2 cellular contexts compared by ENCODE assay signal in genomic region chr6:151005126-151005525, GRCh38.
TF ChIP-seq lines count a peak whose summit lies in the region.

No MANE protein-coding gene starts in this region.

TF ChIP-seq in IMR-90, 13 proteins besides CTCF, POLR2A, EP300 and RAD21:
- TF ChIP-seq MAZ (IDR thresholded peaks at IDR 0.05; ENCODE audit: borderline replicate concordance, low read depth, low read length) (no peak), USF2 (IDR thresholded peaks at IDR 0.05; ENCODE audit: low read depth, low read length) (no peak), RCOR1 (IDR thresholded peaks at IDR 0.05; ENCODE audit: insufficient replicate concordance, low read length) (no peak), RFX5 (IDR thresholded peaks at IDR 0.05; ENCODE audit: low read depth, low read length) (no peak), FOS (IDR thresholded peaks at IDR 0.05; ENCODE audit: low read depth, low read length) (no peak), ELK1 (IDR thresholded peaks at IDR 0.05; ENCODE audit: borderline replicate concordance, low read depth, low read length) (no peak), SMC3 (IDR thresholded peaks at IDR 0.05; ENCODE audit: low read depth, low read length) (no peak), BHLHE40 (IDR thresholded peaks at IDR 0.05; ENCODE audit: low read depth, low read length) (no peak), CEBPB (IDR thresholded peaks at IDR 0.05; ENCODE audit: low read depth, low read length) (no peak), NFE2L2 (IDR thresholded peaks at IDR 0.05; ENCODE audit: low read depth, low read length) (no peak), CHD1 (IDR thresholded peaks at IDR 0.05; ENCODE audit: low read depth, low read length) (no peak), MXI1 (IDR thresholded peaks at IDR 0.05; ENCODE audit: borderline replicate concordance, low read depth, low read length) (no peak), MAFK (IDR thresholded peaks at IDR 0.05; ENCODE audit: low read depth, low read length) (no peak)

TF ChIP-seq in endothelial cell of umbilical vein, 7 proteins besides CTCF, POLR2A, EP300 and RAD21:
- TF ChIP-seq POLR2AphosphoS5 (IDR thresholded peaks at IDR 0.05; ENCODE audit: insufficient read depth, low read depth, low read length) = no peak
- TF ChIP-seq FOS (IDR thresholded peaks at IDR 0.05; ENCODE audit: borderline replicate concordance, insufficient read depth, low read length) = no peak
- TF ChIP-seq GATA2 (IDR thresholded peaks at IDR 0.05; ENCODE audit: insufficient read depth, insufficient read length, low read depth, low read length) = no peak
- no peak for TF ChIP-seq MAX (IDR thresholded peaks at IDR 0.05; ENCODE audit: insufficient read depth, insufficient read length)
- TF ChIP-seq MYC (IDR thresholded peaks at IDR 0.05; ENCODE audit: low read depth, low read length) = no peak
- no peak for TF ChIP-seq EZH2 (IDR thresholded peaks at IDR 0.05; ENCODE audit: borderline replicate concordance, low read depth, low read length, severe bottlenecking)
- TF ChIP-seq JUN (IDR thresholded peaks at IDR 0.05; ENCODE audit: borderline replicate concordance, insufficient read depth, insufficient read length, low read depth) = no peak
